Comparison of ENCODE assay signal across 1 cellular context in genomic region chr6:138419766-138420165, GRCh38.
TF ChIP-seq lines count a peak whose summit lies in the region.

No MANE protein-coding gene starts in this region.

TF ChIP-seq in HepG2, 621 proteins besides CTCF, POLR2A, EP300 and RAD21 (continued from another document and continues in another):
- TF ChIP-seq ZBTB4 (CRISPR knock-in tag; IDR thresholded peaks at IDR 0.05; ENCODE audit: borderline replicate concordance) (no peak), ZFP90 (CRISPR knock-in tag; IDR thresholded peaks at IDR 0.05; ENCODE audit: borderline replicate concordance) (no peak), PLRG1 (conservative IDR thresholded peaks at IDR 0.05) (no peak), ZBTB42 (CRISPR knock-in tag; IDR thresholded peaks at IDR 0.05) (no peak), ZNF260 (CRISPR knock-in tag; IDR thresholded peaks at IDR 0.05; ENCODE audit: borderline replicate concordance, low read depth) (no peak), STAG1 (CRISPR knock-in tag; IDR thresholded peaks at IDR 0.05) (no peak), CHCHD3 (CRISPR knock-in tag; IDR thresholded peaks at IDR 0.05) (no peak), FOXP4 (CRISPR knock-in tag; IDR thresholded peaks at IDR 0.05) (no peak), ARID5B (CRISPR knock-in tag; IDR thresholded peaks at IDR 0.05) (0 out of 2 replicates have a peak, but pooled peaks have one; percentile 32), AHR (CRISPR knock-in tag; IDR thresholded peaks at IDR 0.05) (no peak), JARID2 (CRISPR knock-in tag; IDR thresholded peaks at IDR 0.05; ENCODE audit: insufficient replicate concordance) (no peak), KLF11 (CRISPR knock-in tag; IDR thresholded peaks at IDR 0.05) (no peak), WIZ (CRISPR knock-in tag; IDR thresholded peaks at IDR 0.05) (no peak), ZFY (CRISPR knock-in tag; IDR thresholded peaks at IDR 0.05) (peak; percentile 15; the same call in 1 of the 2 replicates), BHLHE40 (IDR thresholded peaks at IDR 0.05; ENCODE audit: low read length) (no peak), SAP130 (CRISPR knock-in tag; IDR thresholded peaks at IDR 0.05; ENCODE audit: low read depth) (no peak), RELA (CRISPR knock-in tag; IDR thresholded peaks at IDR 0.05) (no peak), AGO2 (optimal IDR thresholded peaks at IDR 0.05; ENCODE audit: low read depth, low read length) (no peak), MAZ (IDR thresholded peaks at IDR 0.05; ENCODE audit: borderline replicate concordance, low read depth, low read length) (no peak), MAZ (CRISPR knock-in tag; IDR thresholded peaks at IDR 0.05; ENCODE audit: low read depth) (peak; percentile 22; the same call in 1 of the 2 replicates), EZH2 (conservative IDR thresholded peaks at IDR 0.05; ENCODE audit: low read depth, low read length) (no peak), RFXANK (CRISPR knock-in tag; IDR thresholded peaks at IDR 0.05) (no peak), PHF21A (CRISPR knock-in tag; IDR thresholded peaks at IDR 0.05) (no peak), DDIT3 (CRISPR knock-in tag; IDR thresholded peaks at IDR 0.05) (no peak), ZNF7 (CRISPR knock-in tag; IDR thresholded peaks at IDR 0.05) (no peak)
- TF ChIP-seq, protein P1, sequence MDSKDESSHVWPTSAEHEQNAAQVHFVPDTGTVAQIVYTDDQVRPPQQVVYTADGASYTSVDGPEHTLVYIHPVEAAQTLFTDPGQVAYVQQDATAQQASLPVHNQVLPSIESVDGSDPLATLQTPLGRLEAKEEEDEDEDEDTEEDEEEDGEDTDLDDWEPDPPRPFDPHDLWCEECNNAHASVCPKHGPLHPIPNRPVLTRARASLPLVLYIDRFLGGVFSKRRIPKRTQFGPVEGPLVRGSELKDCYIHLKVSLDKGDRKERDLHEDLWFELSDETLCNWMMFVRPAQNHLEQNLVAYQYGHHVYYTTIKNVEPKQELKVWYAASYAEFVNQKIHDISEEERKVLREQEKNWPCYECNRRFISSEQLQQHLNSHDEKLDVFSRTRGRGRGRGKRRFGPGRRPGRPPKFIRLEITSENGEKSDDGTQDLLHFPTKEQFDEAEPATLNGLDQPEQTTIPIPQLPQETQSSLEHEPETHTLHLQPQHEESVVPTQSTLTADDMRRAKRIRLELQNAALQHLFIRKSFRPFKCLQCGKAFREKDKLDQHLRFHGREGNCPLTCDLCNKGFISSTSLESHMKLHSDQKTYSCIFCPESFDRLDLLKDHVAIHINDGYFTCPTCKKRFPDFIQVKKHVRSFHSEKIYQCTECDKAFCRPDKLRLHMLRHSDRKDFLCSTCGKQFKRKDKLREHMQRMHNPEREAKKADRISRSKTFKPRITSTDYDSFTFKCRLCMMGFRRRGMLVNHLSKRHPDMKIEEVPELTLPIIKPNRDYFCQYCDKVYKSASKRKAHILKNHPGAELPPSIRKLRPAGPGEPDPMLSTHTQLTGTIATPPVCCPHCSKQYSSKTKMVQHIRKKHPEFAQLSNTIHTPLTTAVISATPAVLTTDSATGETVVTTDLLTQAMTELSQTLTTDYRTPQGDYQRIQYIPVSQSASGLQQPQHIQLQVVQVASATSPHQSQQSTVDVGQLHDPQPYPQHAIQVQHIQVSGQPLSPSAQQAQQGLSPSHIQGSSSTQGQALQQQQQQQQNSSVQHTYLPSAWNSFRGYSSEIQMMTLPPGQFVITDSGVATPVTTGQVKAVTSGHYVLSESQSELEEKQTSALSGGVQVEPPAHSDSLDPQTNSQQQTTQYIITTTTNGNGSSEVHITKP (CRISPR knock-in tag; IDR thresholded peaks at IDR 0.05; ENCODE audit: low read depth): no peak
- TF ChIP-seq, protein P2, sequence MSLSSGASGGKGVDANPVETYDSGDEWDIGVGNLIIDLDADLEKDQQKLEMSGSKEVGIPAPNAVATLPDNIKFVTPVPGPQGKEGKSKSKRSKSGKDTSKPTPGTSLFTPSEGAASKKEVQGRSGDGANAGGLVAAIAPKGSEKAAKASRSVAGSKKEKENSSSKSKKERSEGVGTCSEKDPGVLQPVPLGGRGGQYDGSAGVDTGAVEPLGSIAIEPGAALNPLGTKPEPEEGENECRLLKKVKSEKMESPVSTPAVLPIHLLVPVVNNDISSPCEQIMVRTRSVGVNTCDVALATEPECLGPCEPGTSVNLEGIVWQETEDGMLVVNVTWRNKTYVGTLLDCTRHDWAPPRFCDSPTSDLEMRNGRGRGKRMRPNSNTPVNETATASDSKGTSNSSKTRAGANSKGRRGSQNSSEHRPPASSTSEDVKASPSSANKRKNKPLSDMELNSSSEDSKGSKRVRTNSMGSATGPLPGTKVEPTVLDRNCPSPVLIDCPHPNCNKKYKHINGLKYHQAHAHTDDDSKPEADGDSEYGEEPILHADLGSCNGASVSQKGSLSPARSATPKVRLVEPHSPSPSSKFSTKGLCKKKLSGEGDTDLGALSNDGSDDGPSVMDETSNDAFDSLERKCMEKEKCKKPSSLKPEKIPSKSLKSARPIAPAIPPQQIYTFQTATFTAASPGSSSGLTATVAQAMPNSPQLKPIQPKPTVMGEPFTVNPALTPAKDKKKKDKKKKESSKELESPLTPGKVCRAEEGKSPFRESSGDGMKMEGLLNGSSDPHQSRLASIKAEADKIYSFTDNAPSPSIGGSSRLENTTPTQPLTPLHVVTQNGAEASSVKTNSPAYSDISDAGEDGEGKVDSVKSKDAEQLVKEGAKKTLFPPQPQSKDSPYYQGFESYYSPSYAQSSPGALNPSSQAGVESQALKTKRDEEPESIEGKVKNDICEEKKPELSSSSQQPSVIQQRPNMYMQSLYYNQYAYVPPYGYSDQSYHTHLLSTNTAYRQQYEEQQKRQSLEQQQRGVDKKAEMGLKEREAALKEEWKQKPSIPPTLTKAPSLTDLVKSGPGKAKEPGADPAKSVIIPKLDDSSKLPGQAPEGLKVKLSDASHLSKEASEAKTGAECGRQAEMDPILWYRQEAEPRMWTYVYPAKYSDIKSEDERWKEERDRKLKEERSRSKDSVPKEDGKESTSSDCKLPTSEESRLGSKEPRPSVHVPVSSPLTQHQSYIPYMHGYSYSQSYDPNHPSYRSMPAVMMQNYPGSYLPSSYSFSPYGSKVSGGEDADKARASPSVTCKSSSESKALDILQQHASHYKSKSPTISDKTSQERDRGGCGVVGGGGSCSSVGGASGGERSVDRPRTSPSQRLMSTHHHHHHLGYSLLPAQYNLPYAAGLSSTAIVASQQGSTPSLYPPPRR (CRISPR knock-in tag; IDR thresholded peaks at IDR 0.05; ENCODE audit: borderline replicate concordance): no peak
